Comparison of ENCODE assay signal across 23 cellular contexts in genomic region chr14:62187265-62187664, GRCh38.
DNase-seq lines count a peak whose midpoint lies in the region; ATAC-seq, FAIRE-seq and TF ChIP-seq lines count a peak whose summit lies in the region.
"Had no signal": no experiment of that assay in that cellular context is flagged by ENCODE, and none has a peak within 500 bp of the region (broad histone marks: within the 10 kb centered on the region; RNA-seq: fewer than 3 reads in every experiment).

No MANE protein-coding gene starts in this region.

- H3K9ac ChIP-seq in H1 (replicated peaks in 1 of 4; ENCODE audit: extremely low read depth in 1 of 4, low read depth in 3 of 4, low read length in 3 of 4): no peak overlapping the region

- H2AFZ ChIP-seq in H1 (ENCODE audit: low read length): no peak overlapping the region

- H2BK5ac ChIP-seq in H1 (ENCODE audit: low read depth, low read length): no peak overlapping the region

- H3K23ac ChIP-seq in H1 (ENCODE audit: insufficient read length): no peak overlapping the region

- no peak overlapping the region for H3K18ac ChIP-seq in H1 (ENCODE audit: extremely low read depth, low read length)

- no peaks in the 10 kb centered on the region for H3K4me1 ChIP-seq in H1 (replicated peaks in 1 of 4; ENCODE audit: control insufficient read depth in 3 of 4, insufficient read depth in 4 of 4, low read length in 3 of 4)
- H3K4me1 ChIP-seq in left lung: no peaks in the 10 kb centered on the region
- no peaks in the 10 kb centered on the region for H3K4me1 ChIP-seq in upper lobe of right lung
- H3K4me1 ChIP-seq: BE2C, SJCRH30 had no signal

- H3K27ac ChIP-seq in H1 (ENCODE audit: low read depth, low read length) (no peak overlapping the region), left lung (no peak overlapping the region), upper lobe of right lung (no peak overlapping the region)
- H3K27ac ChIP-seq: SJCRH30 had no signal

- no peak overlapping the region for H3K4me2 ChIP-seq in H1 (ENCODE audit: insufficient read depth in 1 of 2, low read depth in 2 of 2, low read length in 2 of 2)

- intact Hi-C loops in activated CD4-positive, alpha-beta T cell treated with anti-CD3 and anti-CD28 coated beads, Interleukin-2, amount 10 ng/mL, durations not matched to agents 24 days and 14 days (cut with micrococcal nuclease): no loop called here
- intact Hi-C loops in left lung (cut with DNase I) (no loop called here), upper lobe of right lung (cut with DNase I) (no loop called here)

- no peak overlapping the region for H3K4me3 Mint-ChIP-seq in activated CD4-positive, alpha-beta T cell treated with anti-CD3 and anti-CD28 coated beads, Interleukin-2, amount 10 ng/mL, durations not matched to agents 24 days and 14 days

- no peak overlapping the region for H2BK120ac ChIP-seq in H1 (replicated peaks; ENCODE audit: low read depth, low read length)

- H3K36me3 ChIP-seq in H1 (ENCODE audit: control insufficient read depth in 2 of 4, insufficient read depth in 4 of 4, low read length in 3 of 4) (no peaks in the 10 kb centered on the region), left lung (no peaks in the 10 kb centered on the region), upper lobe of right lung (no peaks in the 10 kb centered on the region)
- H3K36me3 ChIP-seq: BE2C, SJCRH30 had no signal

- TF ChIP-seq EP300 in H1 (IDR thresholded peaks at IDR 0.05; ENCODE audit: borderline replicate concordance in 1 of 2, low read depth in 2 of 2, low read length in 2 of 2): no peak

- no peak overlapping the region for H3K27ac Mint-ChIP-seq in activated CD4-positive, alpha-beta T cell treated with anti-CD3 and anti-CD28 coated beads, Interleukin-2, amount 10 ng/mL, durations not matched to agents 24 days and 14 days

- no peak overlapping the region for H2BK15ac ChIP-seq in H1 (ENCODE audit: low read length)

- H3K9me3 ChIP-seq in H1 (ENCODE audit: insufficient read depth in 2 of 2, low read depth in 1 of 2, low read length in 1 of 2) (no peaks in the 10 kb centered on the region), left lung (no peaks in the 10 kb centered on the region), upper lobe of right lung (no peaks in the 10 kb centered on the region)
- H3K9me3 ChIP-seq: BE2C, SJCRH30 had no signal

- H3K79me1 ChIP-seq in H1 (ENCODE audit: low read depth, low read length): no peaks in the 10 kb centered on the region

- H3K4ac ChIP-seq in H1 (replicated peaks; ENCODE audit: insufficient read length, low read depth, low read length): no peak overlapping the region

- H3K27me3 ChIP-seq in H1 (replicated peaks in 1 of 4; ENCODE audit: control insufficient read depth in 3 of 4, extremely low read depth in 1 of 4, insufficient read depth in 3 of 4, low read length in 3 of 4) (no peaks in the 10 kb centered on the region), left lung (no peaks in the 10 kb centered on the region), upper lobe of right lung (no peaks in the 10 kb centered on the region)
- H3K27me3 ChIP-seq: SJCRH30 had no signal

- CTCF ChIA-PET in H1 (lab: Charles Lee; ENCODE audit: partially characterized antibody): no interaction called here

- POLR2A ChIA-PET in H1 (lab: Charles Lee; ENCODE audit: partially characterized antibody): no interaction called here

- WGBS in H1 (ENCODE audit: extremely low coverage in 1 of 2, insufficient coverage in 1 of 2, insufficient read length in 1 of 2, insufficient replicate concordance in 2 of 2, low coverage in 1 of 2, low lambda C conversion rate in 2 of 2, missing lambda C conversion rate in 1 of 2), 2 experiments: 88% methylated on average over 2 of the region's 2 CpGs; no CpG with 5 or more reads in 1 of the 2 experiments

- H3K4me3 ChIP-seq in H1 (ENCODE audit: extremely low read depth in 1 of 4, insufficient read depth in 2 of 4, low read depth in 3 of 4, low read length in 4 of 4) (no peak overlapping the region), left lung (no peak overlapping the region), upper lobe of right lung (no peak overlapping the region)
- H3K4me3 ChIP-seq: SJCRH30 had no signal

- no peaks in the 10 kb centered on the region for H3K36me3 Mint-ChIP-seq in activated CD4-positive, alpha-beta T cell treated with anti-CD3 and anti-CD28 coated beads, Interleukin-2, amount 10 ng/mL, durations not matched to agents 24 days and 14 days (ENCODE audit: low read depth)

- peak; percentile 26 for DNase-seq in activated CD4-positive, alpha-beta T cell treated with anti-CD3 and anti-CD28 coated beads, Interleukin-2, amount 10 ng/mL, durations not matched to agents 24 days and 14 days
- no peak for DNase-seq in activated CD4-positive, alpha-beta T cell treated with anti-CD3 and anti-CD28 coated beads for 4 hours
- DNase-seq in H1 (ENCODE audit: low read depth in 1 of 2, low spot score in 2 of 2): no peak
- DNase-seq in left lung: no peak
- DNase-seq in upper lobe of right lung: no peak
- DNase-seq in NCI-H146 treated with DMSO at 0.1 percent for 48 hours (lab: John Stamatoyannopoulos, UW; ENCODE audit: unreplicated experiment): no peak
- DNase-seq in activated CD4-positive, alpha-beta T cell treated with anti-CD3 and anti-CD28 coated beads for 48 hours: no peak
- DNase-seq: BE2C, COR-L47, DMS153, EL, H7, Kasumi-1, NCI-H1048, NCI-H1417 treated with DMSO at 0.1 percent for 48 hours, NCI-H187 treated with DMSO at 0.1 percent for 48 hours, NCI-H2171, NCI-H524 treated with DMSO at 0.1 percent for 48 hours, OCI-M1, SJCRH30 had no signal

- no peak; a peak in 1 of 4 replicates for TF ChIP-seq RAD21 in H1 (IDR thresholded peaks at IDR 0.05 in 1 of 2, conservative IDR thresholded peaks at IDR 0.05 in 1 of 2; ENCODE audit: low read depth in 2 of 2, low read length in 2 of 2)

- H3K9me3 Mint-ChIP-seq in activated CD4-positive, alpha-beta T cell treated with anti-CD3 and anti-CD28 coated beads, Interleukin-2, amount 10 ng/mL, durations not matched to agents 24 days and 14 days: no peaks in the 10 kb centered on the region

- no peak overlapping the region for H4K8ac ChIP-seq in H1 (ENCODE audit: extremely low read depth, insufficient read depth, low read length)

- peak; percentile 77 for ATAC-seq in left lung
- peak; percentile 87 for ATAC-seq in upper lobe of right lung
- no peak for ATAC-seq in HG03280 (IDR thresholded peaks at IDR 0.05; ENCODE audit: unreplicated experiment)

- no peak overlapping the region for H2BK12ac ChIP-seq in H1 (ENCODE audit: low read depth, low read length)

- no peak overlapping the region for H4K5ac ChIP-seq in H1 (ENCODE audit: insufficient read length, low read depth, low read length)

- no peak overlapping the region for H3K56ac ChIP-seq in H1 (replicated peaks; ENCODE audit: insufficient read length, low read depth, low read length)

- TF ChIP-seq CTCF in H1 (IDR thresholded peaks at IDR 0.05; ENCODE audit: control extremely low read depth in 1 of 3, insufficient read depth in 1 of 3, low read depth in 1 of 3, low read length in 3 of 3) (no peak), left lung (IDR thresholded peaks at IDR 0.05) (no peak), upper lobe of right lung (IDR thresholded peaks at IDR 0.05) (no peak)

- no peak overlapping the region for H2BK20ac ChIP-seq in H1 (ENCODE audit: low read length)

- no peaks in the 10 kb centered on the region for H4K20me1 ChIP-seq in H1 (replicated peaks in 1 of 2; ENCODE audit: control insufficient read depth in 1 of 2, insufficient read depth in 2 of 2, low read length in 2 of 2)

- no peak for TF ChIP-seq POLR2A in H1 (IDR thresholded peaks at IDR 0.05; ENCODE audit: control extremely low read depth in 1 of 2, low read depth in 2 of 2, low read length in 2 of 2)

- FAIRE-seq in H1 (lab: Jason Lieb, UNC): no peak
- FAIRE-seq: A204.1, RCC 7860 had no signal

- no peaks in the 10 kb centered on the region for H3K79me2 ChIP-seq in H1 (ENCODE audit: control insufficient read depth in 1 of 2, insufficient read depth in 2 of 2, low read length in 2 of 2)

- H4K91ac ChIP-seq in H1 (replicated peaks; ENCODE audit: insufficient read length, low read length): no peak overlapping the region

- no peaks in the 10 kb centered on the region for H3K23me2 ChIP-seq in H1 (ENCODE audit: low read depth, low read length)

- H3K4me1 Mint-ChIP-seq in activated CD4-positive, alpha-beta T cell treated with anti-CD3 and anti-CD28 coated beads, Interleukin-2, amount 10 ng/mL, durations not matched to agents 24 days and 14 days: no peaks in the 10 kb centered on the region

- no peak overlapping the region for H2AK5ac ChIP-seq in H1 (ENCODE audit: low read depth, low read length)

- no peak overlapping the region for H3K14ac ChIP-seq in H1 (ENCODE audit: insufficient read length)

- H3K27me3 Mint-ChIP-seq in activated CD4-positive, alpha-beta T cell treated with anti-CD3 and anti-CD28 coated beads, Interleukin-2, amount 10 ng/mL, durations not matched to agents 24 days and 14 days: peaks cover 6% of the 10 kb centered on the region

TF ChIP-seq in H1, 55 proteins besides CTCF, POLR2A, EP300 and RAD21:
- TF ChIP-seq RNF2 (IDR thresholded peaks at IDR 0.05; ENCODE audit: borderline replicate concordance, low read depth, low read length, missing control alignments, poor library complexity, severe bottlenecking) (no peak), RBBP5 (IDR thresholded peaks at IDR 0.05; ENCODE audit: borderline replicate concordance, low read depth, low read length) (no peak), SIN3A (conservative IDR thresholded peaks at IDR 0.05 in 1 of 2, IDR thresholded peaks at IDR 0.05 in 1 of 2; ENCODE audit: low read depth in 1 of 2, low read length in 2 of 2) (no peak), TEAD4 (IDR thresholded peaks at IDR 0.05; ENCODE audit: low read depth, low read length) (peak; percentile 76), CTBP2 (IDR thresholded peaks at IDR 0.05; ENCODE audit: borderline replicate concordance, insufficient read depth, insufficient read length, low read length) (peak; percentile 67), GTF2F1 (IDR thresholded peaks at IDR 0.05; ENCODE audit: borderline replicate concordance, low read depth, low read length) (no peak), YY1 (IDR thresholded peaks at IDR 0.05; ENCODE audit: low read depth, low read length) (peak; percentile 53; the same call in 1 of the 2 replicates)
